In the genomic region with DNA sequence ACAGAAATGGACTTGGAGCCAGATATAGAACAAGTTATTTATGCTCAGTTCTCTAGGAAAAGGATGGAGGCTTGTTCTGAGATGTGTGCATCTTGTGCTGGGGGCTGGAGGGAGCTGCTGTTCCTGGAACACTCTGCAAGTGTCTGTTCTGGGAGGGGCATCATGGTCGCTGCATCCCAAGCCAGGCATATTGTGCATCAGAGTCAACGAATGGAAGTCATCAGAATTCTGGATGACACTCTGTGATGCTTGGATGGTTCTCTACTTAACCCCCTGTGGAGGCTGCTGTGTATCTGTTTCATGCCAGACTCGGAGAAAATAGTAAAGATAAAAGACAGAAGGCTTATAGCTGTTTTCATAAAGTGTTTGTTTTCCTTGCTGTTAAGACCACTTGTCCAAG, we compare ENCODE assay signal across 19 cellular contexts. TPM values are rescaled to one million over a fixed set of nuclear protein-coding genes. Genes with fewer than 3 reads are reported as not detected.
DNase-seq lines count a peak whose midpoint lies in the region; ATAC-seq and TF ChIP-seq lines count a peak whose summit lies in the region.
"Had no signal": no experiment of that assay in that cellular context is flagged by ENCODE, and none has a peak within 500 bp of the region (broad histone marks: within the 10 kb centered on the region; RNA-seq: fewer than 3 reads in every experiment).

No MANE protein-coding gene starts in this region.

- TF ChIP-seq CTCF in WTC11 (IDR thresholded peaks at IDR 0.05) = no peak
- no peak for TF ChIP-seq CTCF in CD8-positive, alpha-beta T cell (IDR thresholded peaks at IDR 0.05)

- no peaks in the 10 kb centered on the region for H3K36me3 ChIP-seq in CD8-positive, alpha-beta T cell (ENCODE audit: insufficient read depth, low read length)
- H3K36me3 ChIP-seq: BLaER1 treated with 17β-estradiol and CSF1 and Interleukin-3, amounts not matched to agents 10 nM and 100 nM; cardiac muscle cell had no signal

- H3K4me1 ChIP-seq in CD8-positive, alpha-beta T cell (ENCODE audit: insufficient read depth, low read length) = no peaks in the 10 kb centered on the region

- POLR2A ChIA-PET in WTC11 (lab: Charles Lee) = interaction anchor here (0.6 kb wide), 1 partner anchor 30 kb away, joined by 3 read pairs; no protein-coding TSS in a partner anchor
- POLR2A ChIA-PET in CD8-positive, alpha-beta T cell (lab: Charles Lee) = no interaction called here

- peak; percentile 48 for ATAC-seq in WTC11
- ATAC-seq in CD8-positive, alpha-beta T cell = no peak
- no peak for ATAC-seq in GM18909 (IDR thresholded peaks at IDR 0.05; ENCODE audit: poor library complexity, unreplicated experiment)
- ATAC-seq: HCT116, HepG2 had no signal

- no peak overlapping the region for H3K27ac ChIP-seq in CD8-positive, alpha-beta T cell (ENCODE audit: low read depth, low read length)
- H3K27ac ChIP-seq: BLaER1 treated with 17β-estradiol and CSF1 and Interleukin-3, amounts not matched to agents 10 nM and 100 nM; cardiac muscle cell had no signal

- H3K9me3 Mint-ChIP-seq in WTC11 = 0 out of 2 replicates have a peak, but pooled peaks cover 5% of the 10 kb centered on the region
- H3K9me3 Mint-ChIP-seq in CD8-positive, alpha-beta T cell = no peaks in the 10 kb centered on the region
- H3K9me3 Mint-ChIP-seq: activated CD4-positive, alpha-beta T cell treated with anti-CD3 and anti-CD28 coated beads, Interleukin-2, amount 10 ng/mL, durations not matched to agents 24 days and 14 days had no signal

- H3K4me3 Mint-ChIP-seq in WTC11 = no peak overlapping the region
- no peak overlapping the region for H3K4me3 Mint-ChIP-seq in CD8-positive, alpha-beta T cell
- H3K4me3 Mint-ChIP-seq: activated CD4-positive, alpha-beta T cell treated with anti-CD3 and anti-CD28 coated beads, Interleukin-2, amount 10 ng/mL, durations not matched to agents 24 days and 14 days had no signal

- intact Hi-C loops in CD8-positive, alpha-beta T cell (cut with DNase I, micrococcal nuclease) = no loop called here

- no peaks in the 10 kb centered on the region for H3K27me3 ChIP-seq in CD8-positive, alpha-beta T cell (ENCODE audit: insufficient read depth, low read length)
- H3K27me3 ChIP-seq: BLaER1 treated with 17β-estradiol and CSF1 and Interleukin-3, amounts not matched to agents 10 nM and 100 nM; cardiac muscle cell had no signal

- H3K4me1 Mint-ChIP-seq in WTC11 = peaks cover 79% of the 10 kb centered on the region
- no peaks in the 10 kb centered on the region for H3K4me1 Mint-ChIP-seq in CD8-positive, alpha-beta T cell (ENCODE audit: low read depth)
- H3K4me1 Mint-ChIP-seq: activated CD4-positive, alpha-beta T cell treated with anti-CD3 and anti-CD28 coated beads, Interleukin-2, amount 10 ng/mL, durations not matched to agents 24 days and 14 days had no signal

- CTCF ChIA-PET in WTC11 (lab: Charles Lee) = interaction anchor here (1.2 to 1.5 kb wide), 4 partner anchors 13 to 421 kb away, joined by 3 to 5 read pairs (median 4); no protein-coding TSS in a partner anchor
- CTCF ChIA-PET in CD8-positive, alpha-beta T cell (lab: Charles Lee) = interaction anchor here (0.9 kb wide), 1 partner anchor 24 kb away, joined by 4 read pairs; no protein-coding TSS in a partner anchor

- no peak overlapping the region for H3K4me3 ChIP-seq in CD8-positive, alpha-beta T cell (ENCODE audit: low read depth, low read length)
- H3K4me3 ChIP-seq: BLaER1 treated with 17β-estradiol and CSF1 and Interleukin-3, amounts not matched to agents 10 nM and 100 nM; cardiac muscle cell; dorsolateral prefrontal cortex had no signal

- H3K36me3 Mint-ChIP-seq in WTC11 = no peaks in the 10 kb centered on the region
- H3K36me3 Mint-ChIP-seq in CD8-positive, alpha-beta T cell = no peaks in the 10 kb centered on the region

- peaks cover 5% of the 10 kb centered on the region for H3K27me3 Mint-ChIP-seq in WTC11 (ENCODE audit: low read depth)
- H3K27me3 Mint-ChIP-seq in CD8-positive, alpha-beta T cell (ENCODE audit: low read depth) = peaks cover 34% of the 10 kb centered on the region

- H3K9me3 ChIP-seq in CD8-positive, alpha-beta T cell (ENCODE audit: low read length) = no peaks in the 10 kb centered on the region
- H3K9me3 ChIP-seq: BLaER1 treated with 17β-estradiol and CSF1 and Interleukin-3, amounts not matched to agents 10 nM and 100 nM had no signal

- DNase-seq in NCI-H1417 (lab: John Stamatoyannopoulos, UW) = peak in 2 of 3 experiments; percentile 79 to 95
- no peak for DNase-seq in NCI-H1417 treated with DMSO at 0.1 percent for 48 hours (lab: John Stamatoyannopoulos, UW)
- peak; percentile 78 for DNase-seq in NCI-H345 (lab: John Stamatoyannopoulos, UW)
- DNase-seq in WTC11 (ENCODE audit: low spot score) = no peak
- DNase-seq in retina = peak; percentile 32
- DNase-seq in CD8-positive, alpha-beta T cell = no peak
- DNase-seq in NCI-H2196 (lab: John Stamatoyannopoulos, UW; ENCODE audit: unreplicated experiment) = no peak
- DNase-seq: activated CD4-positive, alpha-beta T cell treated with anti-CD3 and anti-CD28 coated beads, Interleukin-2, amount 10 ng/mL, durations not matched to agents 24 days and 14 days; activated CD8-positive, alpha-beta memory T cell treated with anti-CD3 and anti-CD28 coated beads, Interleukin-2, amount 50 U/mL, for 4 hours; activated effector memory CD4-positive, alpha-beta T cell treated with Interleukin-2 at 50 U/mL for 16 hours; foreskin melanocyte; midbrain; NCI-H1694 treated with DMSO at 0.1 percent for 48 hours had no signal

- H3K27ac Mint-ChIP-seq in WTC11 = no peak overlapping the region
- no peak overlapping the region for H3K27ac Mint-ChIP-seq in CD8-positive, alpha-beta T cell
- H3K27ac Mint-ChIP-seq: activated CD4-positive, alpha-beta T cell treated with anti-CD3 and anti-CD28 coated beads, Interleukin-2, amount 10 ng/mL, durations not matched to agents 24 days and 14 days had no signal

TF ChIP-seq in WTC11, 78 proteins besides CTCF, POLR2A, EP300 and RAD21 (continues in another document):
- TF ChIP-seq NR1H2 (CRISPR knock-in tag; IDR thresholded peaks at IDR 0.05) = no peak
- TF ChIP-seq SMAD4 (CRISPR knock-in tag; IDR thresholded peaks at IDR 0.05) = no peak
- TF ChIP-seq OVOL2 (CRISPR knock-in tag; IDR thresholded peaks at IDR 0.05; ENCODE audit: borderline replicate concordance) = no peak
- no peak for TF ChIP-seq NFYB (CRISPR knock-in tag; conservative IDR thresholded peaks at IDR 0.05; ENCODE audit: low read depth)
- TF ChIP-seq, protein P1, sequence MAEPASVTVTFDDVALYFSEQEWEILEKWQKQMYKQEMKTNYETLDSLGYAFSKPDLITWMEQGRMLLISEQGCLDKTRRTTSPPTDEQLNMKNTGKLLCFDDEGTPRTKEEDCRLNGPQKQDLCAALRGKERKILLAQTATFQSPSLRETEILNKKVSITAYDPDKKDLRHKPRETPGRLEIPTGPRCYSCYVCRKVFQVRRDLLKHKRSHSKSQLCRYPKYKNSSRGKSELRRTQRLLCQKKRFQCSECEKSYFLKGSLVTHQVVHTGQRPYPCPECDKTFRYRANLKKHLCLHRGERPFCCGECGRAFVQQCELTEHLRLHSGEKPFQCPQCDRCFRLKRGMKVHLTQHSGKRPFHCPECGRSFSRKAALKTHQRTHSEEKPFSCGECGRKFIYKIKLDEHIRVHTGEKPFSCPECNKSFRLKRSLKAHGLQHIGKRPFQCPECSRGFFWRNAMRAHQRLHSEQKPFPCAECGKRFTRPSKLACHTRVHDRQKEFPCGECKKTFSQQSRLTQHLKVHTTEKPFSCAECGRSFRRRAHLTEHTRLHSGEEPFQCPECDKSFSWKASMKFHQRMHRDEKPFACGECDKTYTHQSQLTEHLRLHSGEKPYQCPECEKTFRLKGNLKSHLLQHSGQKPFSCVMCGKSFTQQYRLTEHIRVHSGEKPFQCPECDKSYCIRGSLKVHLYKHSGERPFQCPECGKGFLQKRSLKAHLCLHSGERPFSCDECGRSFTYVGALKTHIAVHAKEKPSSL (CRISPR knock-in tag; conservative IDR thresholded peaks at IDR 0.05) = no peak
- no peak for TF ChIP-seq JUN (CRISPR knock-in tag; IDR thresholded peaks at IDR 0.05)
- TF ChIP-seq, protein P2, sequence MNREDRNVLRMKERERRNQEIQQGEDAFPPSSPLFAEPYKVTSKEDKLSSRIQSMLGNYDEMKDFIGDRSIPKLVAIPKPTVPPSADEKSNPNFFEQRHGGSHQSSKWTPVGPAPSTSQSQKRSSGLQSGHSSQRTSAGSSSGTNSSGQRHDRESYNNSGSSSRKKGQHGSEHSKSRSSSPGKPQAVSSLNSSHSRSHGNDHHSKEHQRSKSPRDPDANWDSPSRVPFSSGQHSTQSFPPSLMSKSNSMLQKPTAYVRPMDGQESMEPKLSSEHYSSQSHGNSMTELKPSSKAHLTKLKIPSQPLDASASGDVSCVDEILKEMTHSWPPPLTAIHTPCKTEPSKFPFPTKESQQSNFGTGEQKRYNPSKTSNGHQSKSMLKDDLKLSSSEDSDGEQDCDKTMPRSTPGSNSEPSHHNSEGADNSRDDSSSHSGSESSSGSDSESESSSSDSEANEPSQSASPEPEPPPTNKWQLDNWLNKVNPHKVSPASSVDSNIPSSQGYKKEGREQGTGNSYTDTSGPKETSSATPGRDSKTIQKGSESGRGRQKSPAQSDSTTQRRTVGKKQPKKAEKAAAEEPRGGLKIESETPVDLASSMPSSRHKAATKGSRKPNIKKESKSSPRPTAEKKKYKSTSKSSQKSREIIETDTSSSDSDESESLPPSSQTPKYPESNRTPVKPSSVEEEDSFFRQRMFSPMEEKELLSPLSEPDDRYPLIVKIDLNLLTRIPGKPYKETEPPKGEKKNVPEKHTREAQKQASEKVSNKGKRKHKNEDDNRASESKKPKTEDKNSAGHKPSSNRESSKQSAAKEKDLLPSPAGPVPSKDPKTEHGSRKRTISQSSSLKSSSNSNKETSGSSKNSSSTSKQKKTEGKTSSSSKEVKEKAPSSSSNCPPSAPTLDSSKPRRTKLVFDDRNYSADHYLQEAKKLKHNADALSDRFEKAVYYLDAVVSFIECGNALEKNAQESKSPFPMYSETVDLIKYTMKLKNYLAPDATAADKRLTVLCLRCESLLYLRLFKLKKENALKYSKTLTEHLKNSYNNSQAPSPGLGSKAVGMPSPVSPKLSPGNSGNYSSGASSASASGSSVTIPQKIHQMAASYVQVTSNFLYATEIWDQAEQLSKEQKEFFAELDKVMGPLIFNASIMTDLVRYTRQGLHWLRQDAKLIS (CRISPR knock-in tag; IDR thresholded peaks at IDR 0.05; ENCODE audit: borderline replicate concordance) = no peak
- TF ChIP-seq, protein P3, sequence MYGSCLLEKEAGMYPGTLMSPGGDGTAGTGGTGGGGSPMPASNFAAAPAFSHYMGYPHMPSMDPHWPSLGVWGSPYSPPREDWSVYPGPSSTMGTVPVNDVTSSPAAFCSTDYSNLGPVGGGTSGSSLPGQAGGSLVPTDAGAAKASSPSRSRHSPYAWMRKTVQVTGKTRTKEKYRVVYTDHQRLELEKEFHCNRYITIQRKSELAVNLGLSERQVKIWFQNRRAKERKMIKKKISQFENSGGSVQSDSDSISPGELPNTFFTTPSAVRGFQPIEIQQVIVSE (CRISPR knock-in tag; IDR thresholded peaks at IDR 0.05; ENCODE audit: borderline replicate concordance) = no peak
- no peak for TF ChIP-seq ATF1 (CRISPR knock-in tag; IDR thresholded peaks at IDR 0.05)

RNA-seq across cellular contexts. Expression of a gene that starts 34.6 kb away (rescaled TPM):
- total RNA-seq in WTC11 (2021) = 120 to 169 TPM (median 125 TPM) in 3 replicates
- total RNA-seq in CD8-positive, alpha-beta T cell = 10 to 100 TPM; 54.3 to 56.8 TPM

Comparison
In these comparisons a context has a peak if more than half of its experiments do, and no peak if none do; other contexts are left out.
1. DNase-seq: peak in NCI-H1417 (2 of 3), NCI-H345 (single experiment) and retina (single experiment); none in NCI-H1417 treated with DMSO at 0.1 percent for 48 hours (single experiment), WTC11 (single experiment), CD8-positive, alpha-beta T cell (0 of 7) and NCI-H2196 (single experiment).